1 cellular context compared by ENCODE assay signal in the genomic region with DNA sequence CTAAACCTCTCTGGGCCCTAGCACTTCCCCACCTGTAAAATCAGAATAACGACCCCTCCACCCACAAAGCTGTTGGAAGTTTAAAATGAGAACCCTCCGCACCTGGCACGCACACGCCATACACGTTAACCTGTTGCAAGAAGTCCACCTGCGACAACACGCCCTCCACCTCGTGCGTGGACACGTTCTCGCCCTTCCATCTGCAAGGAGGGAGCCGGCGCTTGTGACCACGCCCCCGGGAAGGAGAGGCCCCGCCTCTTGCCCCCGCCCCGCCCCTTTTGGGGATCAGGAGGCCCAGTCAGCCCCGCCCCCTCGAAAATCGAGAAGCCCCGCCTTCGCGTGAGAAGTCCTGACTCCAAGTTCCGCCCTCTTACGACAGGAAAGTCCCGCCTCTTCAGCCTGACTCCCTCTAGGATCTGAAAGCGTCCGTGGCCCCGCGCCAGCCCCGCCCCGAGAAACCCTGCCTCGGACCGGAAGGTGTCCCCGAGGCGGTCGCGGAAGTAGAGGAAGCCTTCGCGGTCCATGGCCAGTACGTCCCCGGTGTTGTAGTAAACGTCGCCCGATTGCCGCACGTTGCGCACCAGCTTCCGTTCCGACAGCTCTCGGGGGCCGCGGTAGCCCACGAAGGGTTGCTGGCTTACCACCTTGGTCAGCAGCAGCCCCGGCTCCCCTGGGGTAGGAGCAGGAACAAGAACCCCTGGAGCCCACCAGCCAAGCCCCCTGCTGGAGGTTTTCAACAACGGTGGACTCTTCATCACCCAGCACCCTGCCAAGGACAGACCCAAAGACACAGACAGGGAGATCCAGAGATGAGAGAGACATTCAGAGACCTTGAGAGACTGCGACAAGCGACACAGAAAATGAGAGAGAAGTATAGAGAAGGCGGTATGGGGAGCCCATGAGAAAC.
TF ChIP-seq lines count a peak whose summit lies in the region.

No MANE protein-coding gene starts in this region.

TF ChIP-seq in endothelial cell of umbilical vein, 7 proteins besides CTCF, POLR2A, EP300 and RAD21:
- TF ChIP-seq, protein P1, sequence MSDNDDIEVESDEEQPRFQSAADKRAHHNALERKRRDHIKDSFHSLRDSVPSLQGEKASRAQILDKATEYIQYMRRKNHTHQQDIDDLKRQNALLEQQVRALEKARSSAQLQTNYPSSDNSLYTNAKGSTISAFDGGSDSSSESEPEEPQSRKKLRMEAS (IDR thresholded peaks at IDR 0.05; ENCODE audit: insufficient read depth, insufficient read length) = peak; percentile 48
- no peak for TF ChIP-seq FOS (IDR thresholded peaks at IDR 0.05; ENCODE audit: borderline replicate concordance, insufficient read depth, low read length)
- peak; percentile 82 for TF ChIP-seq POLR2AphosphoS5 (IDR thresholded peaks at IDR 0.05; ENCODE audit: insufficient read depth, low read depth, low read length)
TF ChIP-seq in endothelial cell of umbilical vein: peak in this region for 2.
